In genomic region chr13:34420975-34421719, GRCh38 we compare ENCODE assay signal across 19 cellular contexts.
DNase-seq lines count a peak whose midpoint lies in the region; ATAC-seq and TF ChIP-seq lines count a peak whose summit lies in the region.
"Had no signal": no experiment of that assay in that cellular context is flagged by ENCODE, and none has a peak within 500 bp of the region (broad histone marks: within the 10 kb centered on the region; RNA-seq: fewer than 3 reads in every experiment).

No MANE protein-coding gene starts in this region.

- peak; percentile 23 for DNase-seq in NCI-H82 (lab: John Stamatoyannopoulos, UW)
- DNase-seq in NCI-H82 treated with DMSO at 0.1 percent for 48 hours (lab: John Stamatoyannopoulos, UW; ENCODE audit: unreplicated experiment) = no peak
- peak; percentile 59 for DNase-seq in MCF 10A (ENCODE audit: unreplicated experiment)
- peak in 1 of 2 donors; percentile 65 for DNase-seq in foreskin keratinocyte
- no peak for DNase-seq in ecto neural progenitor cell (ENCODE audit: low spot score)
- DNase-seq in activated CD8-positive, alpha-beta T cell treated with anti-CD3 and anti-CD28 coated beads for 36 hours = no peak
- DNase-seq in activated CD4-positive, alpha-beta T cell treated with anti-CD3 and anti-CD28 coated beads, Interleukin-2, amount 10 ng/mL, durations not matched to agents 24 days and 14 days = no peak
- no peak for DNase-seq in hippocampal formation (lab: John Stamatoyannopoulos, UW)
- DNase-seq: ACHN; activated naive CD4-positive, alpha-beta T cell treated with Interleukin-2 at 50 U/mL for 16 hours; dermis blood vessel endothelial cell; GOT3; NCI-H1436; NCI-H446; SJCRH30; stimulated activated naive CD4-positive, alpha-beta T cell treated with Interleukin-2 at 50 U/mL for 16 hours; T-helper 9 cell; upper lobe of right lung had no signal

- peaks cover 19% of the 10 kb centered on the region for H3K4me1 ChIP-seq in foreskin keratinocyte
- H3K4me1 ChIP-seq: prostate gland, SJCRH30, upper lobe of right lung had no signal

- intact Hi-C loops in MCF 10A (cut with micrococcal nuclease) = no loop called here
- intact Hi-C loops in activated CD8-positive, alpha-beta T cell treated with anti-CD3 and anti-CD28 coated beads for 36 hours (cut with micrococcal nuclease) = no loop called here
- intact Hi-C loops in activated CD4-positive, alpha-beta T cell treated with anti-CD3 and anti-CD28 coated beads, Interleukin-2, amount 10 ng/mL, durations not matched to agents 24 days and 14 days (cut with micrococcal nuclease) = no loop called here

- CTCF ChIA-PET in MCF 10A (lab: Yijun Ruan, JAX) = interaction anchor here (0.6 to 1.1 kb wide), 7 partner anchors 11 to 1329 kb away, joined by 3 to 4 read pairs (median 3); partner anchors contain the start of gene NBEA
- CTCF ChIA-PET in activated CD8-positive, alpha-beta T cell treated with anti-CD3 and anti-CD28 coated beads for 36 hours (lab: Charles Lee) = no interaction called here

- H3K4me1 Mint-ChIP-seq in MCF 10A (ENCODE audit: insufficient read depth, unreplicated experiment) = peaks cover 7% of the 10 kb centered on the region
- no peaks in the 10 kb centered on the region for H3K4me1 Mint-ChIP-seq in activated CD8-positive, alpha-beta T cell treated with anti-CD3 and anti-CD28 coated beads for 36 hours (ENCODE audit: low read depth)
- H3K4me1 Mint-ChIP-seq in activated CD4-positive, alpha-beta T cell treated with anti-CD3 and anti-CD28 coated beads, Interleukin-2, amount 10 ng/mL, durations not matched to agents 24 days and 14 days = no peaks in the 10 kb centered on the region

- peaks cover 4% of the 10 kb centered on the region for H3K9me3 Mint-ChIP-seq in MCF 10A (ENCODE audit: unreplicated experiment)
- H3K9me3 Mint-ChIP-seq in activated CD8-positive, alpha-beta T cell treated with anti-CD3 and anti-CD28 coated beads for 36 hours = no peaks in the 10 kb centered on the region
- H3K9me3 Mint-ChIP-seq in activated CD4-positive, alpha-beta T cell treated with anti-CD3 and anti-CD28 coated beads, Interleukin-2, amount 10 ng/mL, durations not matched to agents 24 days and 14 days = no peaks in the 10 kb centered on the region

- H3K36me3 Mint-ChIP-seq in MCF 10A (ENCODE audit: insufficient read depth, unreplicated experiment) = no peaks in the 10 kb centered on the region
- no peaks in the 10 kb centered on the region for H3K36me3 Mint-ChIP-seq in activated CD8-positive, alpha-beta T cell treated with anti-CD3 and anti-CD28 coated beads for 36 hours (ENCODE audit: low read depth)
- H3K36me3 Mint-ChIP-seq in activated CD4-positive, alpha-beta T cell treated with anti-CD3 and anti-CD28 coated beads, Interleukin-2, amount 10 ng/mL, durations not matched to agents 24 days and 14 days (ENCODE audit: low read depth) = no peaks in the 10 kb centered on the region

- no TSS peak for BruUV-seq in MCF 10A (replicated peaks; lab: Mats Ljungman, UMichigan)

- H3K4me3 Mint-ChIP-seq in MCF 10A (ENCODE audit: unreplicated experiment) = no peak overlapping the region
- H3K4me3 Mint-ChIP-seq in activated CD8-positive, alpha-beta T cell treated with anti-CD3 and anti-CD28 coated beads for 36 hours = no peak overlapping the region
- no peak overlapping the region for H3K4me3 Mint-ChIP-seq in activated CD4-positive, alpha-beta T cell treated with anti-CD3 and anti-CD28 coated beads, Interleukin-2, amount 10 ng/mL, durations not matched to agents 24 days and 14 days

- peak overlapping the region; percentile 39 for H3K27ac Mint-ChIP-seq in MCF 10A (ENCODE audit: low read depth, unreplicated experiment)
- H3K27ac Mint-ChIP-seq in activated CD8-positive, alpha-beta T cell treated with anti-CD3 and anti-CD28 coated beads for 36 hours = no peak overlapping the region
- H3K27ac Mint-ChIP-seq in activated CD4-positive, alpha-beta T cell treated with anti-CD3 and anti-CD28 coated beads, Interleukin-2, amount 10 ng/mL, durations not matched to agents 24 days and 14 days = no peak overlapping the region

- no peak for TF ChIP-seq CTCF in MCF 10A (IDR thresholded peaks at IDR 0.05; ENCODE audit: unreplicated experiment)
- peak; percentile 42 for TF ChIP-seq CTCF in foreskin keratinocyte (conservative IDR thresholded peaks at IDR 0.05)
- no peak for TF ChIP-seq CTCF in activated CD8-positive, alpha-beta T cell treated with anti-CD3 and anti-CD28 coated beads for 36 hours (IDR thresholded peaks at IDR 0.05)

- POLR2A ChIA-PET in MCF 10A (lab: Yijun Ruan, JAX) = interaction anchor here (0.6 to 1.2 kb wide), 4 partner anchors 8 to 265 kb away, joined by 3 read pairs; no protein-coding TSS in a partner anchor
- POLR2A ChIA-PET in activated CD8-positive, alpha-beta T cell treated with anti-CD3 and anti-CD28 coated beads for 36 hours (lab: Charles Lee) = no interaction called here

- no peaks in the 10 kb centered on the region for H3K27me3 Mint-ChIP-seq in MCF 10A (ENCODE audit: insufficient read depth, unreplicated experiment)
- no peaks in the 10 kb centered on the region for H3K27me3 Mint-ChIP-seq in activated CD8-positive, alpha-beta T cell treated with anti-CD3 and anti-CD28 coated beads for 36 hours
- no peaks in the 10 kb centered on the region for H3K27me3 Mint-ChIP-seq in activated CD4-positive, alpha-beta T cell treated with anti-CD3 and anti-CD28 coated beads, Interleukin-2, amount 10 ng/mL, durations not matched to agents 24 days and 14 days

- no peak overlapping the region for H3K27ac ChIP-seq in foreskin keratinocyte
- H3K27ac ChIP-seq: prostate gland, SJCRH30, upper lobe of right lung had no signal

- H3K27me3 ChIP-seq in foreskin keratinocyte = no peaks in the 10 kb centered on the region
- H3K27me3 ChIP-seq: SJCRH30, upper lobe of right lung had no signal

- ATAC-seq in foreskin keratinocyte = peak; percentile 58
- ATAC-seq in activated CD8-positive, alpha-beta T cell treated with anti-CD3 and anti-CD28 coated beads for 36 hours = no peak
- ATAC-seq: upper lobe of right lung had no signal

Comparison
In these comparisons a context has a peak if more than half of its experiments do, and no peak if none do; other contexts are left out.
1. DNase-seq: peak in NCI-H82 (single experiment) and MCF 10A (single experiment); none in NCI-H82 treated with DMSO at 0.1 percent for 48 hours (single experiment), ecto neural progenitor cell (single experiment), activated CD8-positive, alpha-beta T cell treated with anti-CD3 and anti-CD28 coated beads for 36 hours (single experiment), activated CD4-positive, alpha-beta T cell treated with anti-CD3 and anti-CD28 coated beads, Interleukin-2, amount 10 ng/mL, durations not matched to agents 24 days and 14 days (single experiment) and hippocampal formation (0 of 2).